Comparison of ENCODE assay signal across 23 cellular contexts in the genomic region with DNA sequence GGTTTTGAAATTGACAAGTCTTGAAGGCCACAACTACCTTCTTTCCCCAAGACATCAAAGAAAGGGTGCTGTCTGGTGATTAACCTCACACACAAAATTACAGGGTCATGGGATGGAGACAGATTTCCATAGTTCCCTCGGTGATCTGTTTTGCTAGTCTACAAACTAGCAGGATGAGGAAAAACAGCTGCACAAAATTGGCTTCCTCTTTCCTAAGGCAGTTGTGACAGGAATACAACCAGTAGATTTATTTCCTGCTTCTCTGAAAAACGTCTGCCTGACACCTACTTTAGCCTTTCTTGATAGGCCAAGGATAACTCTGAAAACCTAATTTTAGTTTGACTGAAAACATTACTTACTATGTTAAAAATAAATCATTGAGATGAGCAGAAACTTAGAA. TPM values are rescaled to one million over a fixed set of nuclear protein-coding genes. Genes with fewer than 3 reads are reported as not detected.
"Had no signal": no experiment of that assay in that cellular context is flagged by ENCODE, and none has a peak within 500 bp of the region (broad histone marks: within the 10 kb centered on the region; RNA-seq: fewer than 3 reads in every experiment).

No MANE protein-coding gene starts in this region.

- H3K4me1 ChIP-seq: gastroesophageal sphincter, heart left ventricle, prostate gland, right atrium auricular region, tibial artery had no signal

- H3K9me3 ChIP-seq: gastroesophageal sphincter, heart left ventricle, prostate gland, right atrium auricular region, tibial artery had no signal

- ATAC-seq: activated CD8-positive, alpha-beta T cell treated with anti-CD3 and anti-CD28 coated beads for 36 hours; activated T-cell treated with anti-CD3 and anti-CD28 coated beads, Interleukin-2, amount 50 U/mL, for 4 hours; esophagus mucosa; gastroesophageal sphincter; heart left ventricle; left ventricle myocardium superior; stimulated activated naive CD8-positive, alpha-beta T cell treated with anti-CD3 and anti-CD28 coated beads, Interleukin-15, Interleukin-2, amounts not matched to agents 100 U/mL and 50 U/mL, for 24 hours had no signal

- H3K36me3 ChIP-seq: gastroesophageal sphincter, heart left ventricle, prostate gland, right atrium auricular region, tibial artery had no signal

- H3K27me3 ChIP-seq: gastroesophageal sphincter, heart left ventricle, right atrium auricular region, tibial artery had no signal

- H3K27ac ChIP-seq: gastroesophageal sphincter, heart left ventricle, prostate gland, right atrium auricular region, tibial artery had no signal

- H3K4me3 ChIP-seq: gastroesophageal sphincter, heart left ventricle, prostate gland, right atrium auricular region, tibial artery had no signal

- DNase-seq: activated CD4-positive, alpha-beta T cell treated with anti-CD3 and anti-CD28 coated beads, Interleukin-2, amount 10 ng/mL, durations not matched to agents 24 days and 14 days; activated CD8-positive, alpha-beta T cell treated with anti-CD3 and anti-CD28 coated beads for 36 hours; activated effector memory CD4-positive, alpha-beta T cell treated with Interleukin-2 at 50 U/mL for 16 hours; activated naive CD4-positive, alpha-beta T cell treated with anti-CD3 and anti-CD28 coated beads, Interleukin-2, amount 50 U/mL, for 16 hours; activated T-cell treated with anti-CD3 and anti-CD28 coated beads, Interleukin-2, amount 50 U/mL, for 4 hours; aorta; cortex of kidney; effector CD4-positive, alpha-beta T cell; heart left ventricle; immature natural killer cell; kidney glomerular epithelial cell; left ventricle myocardium superior; naive B cell; stimulated activated CD4-positive, alpha-beta T cell treated with anti-CD3 and anti-CD28 coated beads, Interleukin-2, amount 100 ng/mL, for 24 hours; stimulated activated naive CD8-positive, alpha-beta T cell treated with anti-CD3 and anti-CD28 coated beads, Interleukin-15, Interleukin-2, amounts not matched to agents 100 U/mL and 50 U/mL, for 24 hours; substantia nigra; tibial artery had no signal

RNA-seq across cellular contexts. Expression of a gene that starts 39.6 kb away (rescaled TPM):
- total RNA-seq: activated CD4-positive, alpha-beta T cell treated with anti-CD3 and anti-CD28 coated beads, Interleukin-2, amount 10 ng/mL, durations not matched to agents 24 days and 14 days; activated CD8-positive, alpha-beta T cell treated with anti-CD3 and anti-CD28 coated beads for 36 hours; activated T-cell treated with anti-CD3 and anti-CD28 coated beads, Interleukin-2, amount 50 U/mL, for 4 hours; esophagus mucosa; mononuclear cell; neural crest cell had no signal
